12 cellular contexts compared by ENCODE assay signal in the genomic region with DNA sequence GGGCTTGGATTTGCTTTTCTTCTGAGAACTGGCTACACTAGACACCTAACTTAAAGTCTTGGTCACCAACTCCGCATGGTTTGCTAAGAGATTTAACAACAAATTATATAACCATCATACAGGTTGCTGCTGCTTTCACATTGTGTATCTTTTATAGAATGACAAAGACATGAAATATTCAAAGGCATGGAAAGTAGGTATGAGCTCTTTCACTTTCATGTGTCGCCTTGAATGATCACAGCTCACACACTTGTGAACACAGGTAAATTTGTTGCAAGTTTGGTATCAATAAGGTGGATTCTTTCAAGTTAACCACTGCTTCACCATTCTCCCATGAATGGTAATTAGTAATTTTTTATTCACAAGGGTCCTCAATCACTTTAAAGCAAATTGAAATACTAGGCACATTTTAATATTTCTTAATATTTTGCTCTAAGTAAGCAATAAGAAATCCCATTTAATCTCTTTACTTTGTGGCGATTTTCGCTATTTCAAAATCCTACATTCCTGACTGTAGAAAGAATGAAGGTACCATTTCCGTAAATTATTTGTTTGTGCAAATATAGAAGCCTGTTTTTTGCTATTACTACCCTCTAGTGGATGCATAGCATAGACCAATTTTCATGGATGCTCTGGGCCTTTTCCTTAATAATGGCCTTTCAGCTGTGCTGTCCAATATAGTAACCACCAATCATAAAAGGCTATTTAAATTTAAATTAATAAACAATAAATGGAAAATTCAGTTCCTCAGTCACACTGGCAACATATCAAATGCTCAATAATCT. TPM values are rescaled to one million over a fixed set of nuclear protein-coding genes. Genes with fewer than 3 reads are reported as not detected.
DNase-seq lines count a peak whose midpoint lies in the region; ATAC-seq and TF ChIP-seq lines count a peak whose summit lies in the region.
"Had no signal": no experiment of that assay in that cellular context is flagged by ENCODE, and none has a peak within 500 bp of the region (broad histone marks: within the 10 kb centered on the region; RNA-seq: fewer than 3 reads in every experiment).

No MANE protein-coding gene starts in this region.

- no peaks in the 10 kb centered on the region for H3K36me3 ChIP-seq in left ventricle myocardium inferior
- H3K36me3 ChIP-seq in spleen = no peaks in the 10 kb centered on the region

- TF ChIP-seq POLR2A in spleen (IDR thresholded peaks at IDR 0.05) = no peak

- intact Hi-C loops in left ventricle myocardium inferior (cut with micrococcal nuclease) = no loop called here
- intact Hi-C loops in left cardiac atrium (cut with DNase I) = no loop called here
- intact Hi-C loops in spleen (cut with DNase I; ENCODE audit: low total_unique reads) = no loop called here

- WGBS in spleen, 5 donors = 87 to 95% (median 89%) methylated on average over 5 of the region's 5 CpGs

- H3K27ac ChIP-seq in left ventricle myocardium inferior (replicated peaks) (no peak overlapping the region), spleen (no peak overlapping the region)

- DNase-seq in left ventricle myocardium inferior (no peak), left cardiac atrium (no peak), RKO (ENCODE audit: low spot score) (peak; percentile 18), fibroblast of villous mesenchyme (ENCODE audit: low read depth) (no peak), EL (no peak), D341Med (ENCODE audit: low spot score) (no peak), spleen (no peak)
- DNase-seq: activated T-cell treated with anti-CD3 and anti-CD28 coated beads, Interleukin-2, amount 50 U/mL, for 48 hours; SHP77 treated with DMSO at 0.1 percent for 48 hours had no signal

- H3K27me3 ChIP-seq in left ventricle myocardium inferior (ENCODE audit: low read depth) (peaks cover under 1% of the 10 kb centered on the region), spleen (replicated peaks in 1 of 7) (no peaks in the 10 kb centered on the region)

- H3K4me3 ChIP-seq in left ventricle myocardium inferior (no peak overlapping the region), fibroblast of villous mesenchyme (ENCODE audit: low read depth, low read length) (no peak overlapping the region), spleen (no peak overlapping the region)

- no peak for ATAC-seq in left cardiac atrium
- ATAC-seq in HG03039 (IDR thresholded peaks at IDR 0.05; ENCODE audit: unreplicated experiment) = no peak
- ATAC-seq: esophagus mucosa had no signal

- no peaks in the 10 kb centered on the region for H3K4me1 ChIP-seq in left ventricle myocardium inferior
- H3K4me1 ChIP-seq in spleen = no peaks in the 10 kb centered on the region

- TF ChIP-seq CTCF in left ventricle myocardium inferior (IDR thresholded peaks at IDR 0.05; ENCODE audit: borderline replicate concordance) (peak; percentile 35), fibroblast of villous mesenchyme (IDR thresholded peaks at IDR 0.05; ENCODE audit: insufficient read depth, low read depth, low read length) (peak; percentile 41), spleen (IDR thresholded peaks at IDR 0.05 in 8 of 11, conservative IDR thresholded peaks at IDR 0.05 in 3 of 11) (no peak)

- no peaks in the 10 kb centered on the region for H3K9me3 ChIP-seq in left ventricle myocardium inferior (replicated peaks)
- H3K9me3 ChIP-seq in spleen = no peaks in the 10 kb centered on the region

RNA-seq across cellular contexts. Expression of gene FREM2, which starts 45.5 kb away (rescaled TPM):
- total RNA-seq in left ventricle myocardium inferior (not detected), left cardiac atrium (under 1 TPM in 1 of 2 donors, not detected in 1; 0.03 TPM), fibroblast of villous mesenchyme (not detected in 2 replicates), spleen (under 1 TPM; 0.09 to 0.93 (median 0.23) TPM)
- polyA plus RNA-seq in spleen = under 1 TPM in 1 of 3 donors, not detected in 2; 0.03 TPM
- polyA plus RNA-seq: IgD-negative memory B cell had no signal

Comparison
In these comparisons a context has a peak if more than half of its experiments do, and no peak if none do; other contexts are left out.
1. CTCF ChIP-seq: peak in left ventricle myocardium inferior (single experiment) and fibroblast of villous mesenchyme (single experiment); none in spleen (0 of 11).